1 cellular context compared by ENCODE assay signal in genomic region chr2:192148620-192149321, GRCh38.
TF ChIP-seq lines count a peak whose summit lies in the region.

No MANE protein-coding gene starts in this region.

TF ChIP-seq in HepG2, 621 proteins besides CTCF, POLR2A, EP300 and RAD21 (continued from another document):
- TF ChIP-seq TFAP4 (IDR thresholded peaks at IDR 0.05; ENCODE audit: borderline replicate concordance, low read depth) (no peak), ARHGAP35 (CRISPR knock-in tag; IDR thresholded peaks at IDR 0.05; ENCODE audit: borderline replicate concordance) (no peak), DZIP1 (CRISPR knock-in tag; IDR thresholded peaks at IDR 0.05) (no peak), ATRX (CRISPR knock-in tag; IDR thresholded peaks at IDR 0.05; ENCODE audit: borderline replicate concordance) (no peak), ELF4 (CRISPR knock-in tag; IDR thresholded peaks at IDR 0.05; ENCODE audit: borderline replicate concordance) (no peak), RXRA (CRISPR knock-in tag; IDR thresholded peaks at IDR 0.05) (no peak), ZNF329 (CRISPR knock-in tag; IDR thresholded peaks at IDR 0.05; ENCODE audit: low read depth) (no peak), KLF9 (CRISPR knock-in tag; IDR thresholded peaks at IDR 0.05; ENCODE audit: low read depth) (no peak), SRSF4 (IDR thresholded peaks at IDR 0.05; ENCODE audit: low read depth, low read length, poor library complexity, severe bottlenecking) (no peak)
